8 cellular contexts compared by ENCODE assay signal in the genomic region with DNA sequence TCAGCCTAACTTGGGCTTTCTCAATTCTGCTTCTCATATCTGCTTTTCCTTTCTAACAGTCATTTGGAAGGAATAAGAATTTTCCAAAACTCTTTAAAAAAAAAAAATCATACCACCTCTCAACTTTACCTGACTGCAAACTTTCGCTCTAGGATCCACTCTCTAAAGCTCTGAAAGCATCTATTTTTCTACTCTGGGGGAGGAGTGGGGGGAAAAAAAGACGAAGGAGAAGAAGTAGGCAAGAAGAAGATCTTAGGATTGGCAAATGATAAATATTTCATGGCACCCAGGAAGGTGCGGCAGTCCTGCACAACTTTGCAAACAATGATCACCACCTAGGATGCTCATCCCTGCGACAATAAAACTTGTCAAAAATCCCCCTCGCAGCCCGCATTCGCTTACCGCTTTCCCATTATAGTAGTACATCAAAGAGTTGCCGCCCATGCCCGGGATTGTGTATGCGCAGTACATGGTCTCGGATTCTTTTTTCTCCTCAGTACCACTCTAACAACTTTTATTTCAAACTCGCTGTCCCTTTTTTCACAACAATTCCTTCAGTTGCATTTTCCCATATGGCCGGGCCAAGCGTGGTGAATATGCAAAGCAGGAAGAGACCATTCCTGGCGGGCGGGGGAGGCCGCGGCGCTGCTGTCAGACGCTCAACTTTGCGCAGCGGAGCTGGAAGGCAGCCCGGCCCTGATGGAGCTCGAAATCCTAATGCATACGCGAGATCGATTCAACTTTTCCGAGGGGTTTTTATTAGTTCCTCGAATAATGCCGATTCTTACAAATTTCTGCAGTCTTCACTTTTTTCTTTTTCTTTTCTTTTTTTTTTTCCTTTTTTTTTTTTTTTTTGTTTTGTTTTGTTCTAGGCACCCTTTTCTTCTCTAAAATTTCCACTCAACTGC.
A peak's percentile ranks its signal among the peaks of the same experiment; 100 is the strongest.
DNase-seq lines count a peak whose midpoint lies in the region; ATAC-seq and TF ChIP-seq lines count a peak whose summit lies in the region.

No MANE protein-coding gene starts in this region.

- no peaks in the 10 kb centered on the region for H3K27me3 ChIP-seq in GM06990 (replicated peaks; ENCODE audit: control insufficient read depth, insufficient read depth, low read length)

- H3K4me1 Mint-ChIP-seq in chondrocyte (ENCODE audit: low read depth): peaks cover 63% of the 10 kb centered on the region

- no peaks in the 10 kb centered on the region for H3K36me3 ChIP-seq in GM06990 (ENCODE audit: control insufficient read depth, insufficient read depth, low read length)

- H3K4me3 Mint-ChIP-seq in chondrocyte (ENCODE audit: unreplicated experiment): peak overlapping the region; percentile 89

- peak; percentile 94 for DNase-seq in GM06990 (ENCODE audit: extremely low read depth, insufficient read length)
- DNase-seq in HuH-7 (ENCODE audit: low spot score): peak; percentile 28
- peak; percentile 52 for DNase-seq in SHP77 treated with DMSO at 0.1 percent for 48 hours (lab: John Stamatoyannopoulos, UW)
- DNase-seq in chondrocyte (ENCODE audit: low spot score): peak; percentile 95
- DNase-seq in kidney glomerular epithelial cell (lab: John Stamatoyannopoulos, UW): peak; percentile 40
- peak; percentile 3 to 12 (median 6) for DNase-seq in stimulated activated CD4-positive, alpha-beta T cell treated with anti-CD3 and anti-CD28 coated beads, Interleukin-12 subunit alpha, Interleukin-12 subunit beta, amount 100 ng/mL, for 48 hours (ENCODE audit: low read depth in 2 of 3, low spot score in 1 of 3)
- DNase-seq in HT-29 (ENCODE audit: low spot score): no peak

- no peaks in the 10 kb centered on the region for H3K9me3 Mint-ChIP-seq in chondrocyte (ENCODE audit: low read depth)

- H3K27me3 Mint-ChIP-seq in chondrocyte (ENCODE audit: low read depth): no peaks in the 10 kb centered on the region

- H3K36me3 Mint-ChIP-seq in chondrocyte (ENCODE audit: low read depth): no peaks in the 10 kb centered on the region

- ATAC-seq in GM21576 (IDR thresholded peaks at IDR 0.05; ENCODE audit: unreplicated experiment): peak; percentile 66

- H3K4me3 ChIP-seq in GM06990 (replicated peaks; ENCODE audit: low read depth, low read length): peak overlapping the region; percentile 91

- no peak for TF ChIP-seq CTCF in GM06990 (IDR thresholded peaks at IDR 0.05; ENCODE audit: insufficient read depth, low read length, poor library complexity, severe bottlenecking)
- TF ChIP-seq CTCF in chondrocyte (IDR thresholded peaks at IDR 0.05): no peak

- peak overlapping the region; percentile 96 for H3K27ac Mint-ChIP-seq in chondrocyte (ENCODE audit: unreplicated experiment)
